In the genomic region with DNA sequence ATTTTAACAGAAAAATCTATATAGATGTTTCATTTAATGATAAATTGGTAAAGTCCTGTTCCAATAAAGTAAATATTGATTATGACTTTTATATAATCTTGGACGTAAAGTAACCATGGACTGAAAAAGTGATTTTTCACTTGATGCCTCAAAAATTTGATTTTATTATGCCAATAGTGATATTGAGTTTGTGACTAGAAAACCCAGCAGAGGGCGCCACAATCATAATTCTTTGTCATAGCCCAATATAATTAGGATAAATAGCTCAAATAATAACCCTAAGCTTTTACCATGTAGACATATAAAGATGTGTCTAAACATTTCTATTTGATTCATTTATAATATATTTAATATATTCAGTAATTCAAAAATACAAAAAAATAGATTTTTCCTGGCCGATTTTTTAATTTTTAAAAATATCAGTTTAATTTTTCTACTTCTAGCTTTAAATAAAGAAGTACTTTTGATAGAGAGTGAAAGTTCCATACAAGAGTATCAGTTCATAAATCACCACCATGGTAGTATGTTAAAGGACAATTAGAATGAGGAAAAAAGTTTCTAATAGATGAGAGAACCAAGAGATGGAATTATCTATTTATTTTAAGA, we compare ENCODE assay signal across 8 cellular contexts. TPM values are rescaled to one million over a fixed set of nuclear protein-coding genes. Genes with fewer than 3 reads are reported as not detected.
DNase-seq lines count a peak whose midpoint lies in the region; TF ChIP-seq lines count a peak whose summit lies in the region.

No MANE protein-coding gene starts in this region.

- DNase-seq in AG08395 (ENCODE audit: low spot score) (peak; percentile 21), GM13976 (ENCODE audit: low spot score) (peak; percentile 15), NCI-H82 treated with DMSO at 0.1 percent for 48 hours (lab: John Stamatoyannopoulos, UW; ENCODE audit: unreplicated experiment) (peak; percentile 7), globus pallidus (ENCODE audit: low spot score) (peak; percentile 33), spleen (no peak), OCI-M2 (lab: John Stamatoyannopoulos, UW; ENCODE audit: unreplicated experiment) (no peak), HPDE6-E6E7 (ENCODE audit: extremely low spot score) (no peak)
- peak; percentile 44 to 58 for DNase-seq in activated T-cell treated with anti-CD3 and anti-CD28 coated beads, Interleukin-2, amount 50 U/mL, for 48 hours

- in situ Hi-C loops in GM13976 (cut with MboI; ENCODE audit: low sequenced_read_pairs, unreplicated experiment), result no loop called here

- H3K4me3 ChIP-seq in spleen, result no peak overlapping the region

- WGBS in spleen, 5 donors, result 48 to 61% (median 52%) methylated on average over 3 of the region's 3 CpGs

- TF ChIP-seq CTCF in GM13976 (IDR thresholded peaks at IDR 0.05; ENCODE audit: borderline replicate concordance, control extremely low read depth, extremely low read depth, insufficient read depth, missing control alignments) (peak; percentile 49), spleen (IDR thresholded peaks at IDR 0.05 in 8 of 11, conservative IDR thresholded peaks at IDR 0.05 in 3 of 11) (peak in 8 of 11 experiments; percentile 26 to 61 (median 52))

- H3K4me1 ChIP-seq in spleen, result no peaks in the 10 kb centered on the region

- intact Hi-C loops in spleen (cut with DNase I; ENCODE audit: low total_unique reads), result loop anchor here (5.0 to 10.0 kb wide), 2 partner anchors 82 to 565 kb away; no protein-coding TSS in a partner anchor

- TF ChIP-seq POLR2A in spleen (IDR thresholded peaks at IDR 0.05), result no peak

- no peaks in the 10 kb centered on the region for H3K27me3 ChIP-seq in spleen (replicated peaks in 1 of 7)

- no peaks in the 10 kb centered on the region for H3K36me3 ChIP-seq in spleen

- peaks cover 0 to 5% (median 2%) of the 10 kb centered on the region in 8 donors for H3K9me3 ChIP-seq in spleen

- H3K27ac ChIP-seq in spleen, result no peak overlapping the region

RNA-seq across cellular contexts. Expression of a gene that starts 30.7 kb away (rescaled TPM):
- total RNA-seq in spleen, result 10 to 100 TPM in 6 of 7 donors, 1 to 10 TPM in 1; 8.1 to 26.1 (median 11.1) TPM
- polyA plus RNA-seq in spleen, result 1 to 10 TPM; 4.1 to 4.5 (median 4.4) TPM

RNA-seq across cellular contexts. Expression of a gene that starts 31.1 kb away (rescaled TPM):
- total RNA-seq in spleen, result 10 to 100 TPM; 20.8 to 34.4 (median 29.2) TPM
- polyA plus RNA-seq in spleen, result 1 to 10 TPM; 4.0 to 8.3 (median 7.0) TPM

Comparison
In these comparisons a context has a peak if more than half of its experiments do, and no peak if none do; other contexts are left out.
1. DNase-seq: peak in AG08395 (single experiment), GM13976 (single experiment), NCI-H82 treated with DMSO at 0.1 percent for 48 hours (single experiment), activated T-cell treated with anti-CD3 and anti-CD28 coated beads, Interleukin-2, amount 50 U/mL, for 48 hours (2 of 2) and globus pallidus (single experiment); none in spleen (single experiment), OCI-M2 (single experiment) and HPDE6-E6E7 (single experiment).